ENCODE assay signal across 39 cellular contexts in genomic region chr10:15997313-15997712, GRCh38.
"Had no signal": no experiment of that assay in that cellular context is flagged by ENCODE, and none has a peak within 500 bp of the region (broad histone marks: within the 10 kb centered on the region; RNA-seq: fewer than 3 reads in every experiment).

No MANE protein-coding gene starts in this region.

- H3K27ac ChIP-seq: ascending aorta, cardiac muscle cell, VCaP had no signal

- H3K4me3 ChIP-seq: ascending aorta, cardiac muscle cell had no signal

- H3K36me3 Mint-ChIP-seq: activated CD8-positive, alpha-beta memory T cell treated with anti-CD3 and anti-CD28 coated beads, Interleukin-2, amount 10 ng/mL, durations not matched to agents 7 days and 5 days; activated naive CD4-positive, alpha-beta T cell treated with anti-CD3 and anti-CD28 coated beads, Interleukin-2, amount 10 ng/mL, durations not matched to agents 7 days and 5 days; activated naive CD4-positive, alpha-beta T cell treated with anti-CD3 and anti-CD28 coated beads, Interleukin-2, amount 50 U/mL, for 24 hours; activated naive CD8-positive, alpha-beta T cell; activated naive CD8-positive, alpha-beta T cell treated with anti-CD3 and anti-CD28 coated beads, Interleukin-2, amount 10 ng/mL, durations not matched to agents 7 days and 5 days; brain had no signal

- H3K4me1 ChIP-seq: ascending aorta had no signal

- H3K27me3 Mint-ChIP-seq: activated CD4-positive, alpha-beta memory T cell treated with anti-CD3 and anti-CD28 coated beads, Interleukin-2, amount 10 ng/mL, durations not matched to agents 7 days and 5 days; activated CD4-positive, alpha-beta T cell treated with anti-CD3 and anti-CD28 coated beads, Interleukin-2, amount 10 ng/mL, durations not matched to agents 7 days and 5 days; activated CD8-positive, alpha-beta memory T cell treated with anti-CD3 and anti-CD28 coated beads, Interleukin-2, amount 10 ng/mL, durations not matched to agents 7 days and 5 days; activated naive CD4-positive, alpha-beta T cell treated with anti-CD3 and anti-CD28 coated beads, Interleukin-2, amount 10 ng/mL, durations not matched to agents 7 days and 5 days; activated naive CD8-positive, alpha-beta T cell treated with anti-CD3 and anti-CD28 coated beads, Interleukin-2, amount 10 ng/mL, durations not matched to agents 7 days and 5 days; activated naive CD8-positive, alpha-beta T cell treated with anti-CD3 and anti-CD28 coated beads, Interleukin-2, amount 50 U/mL, for 24 hours; brain; central memory CD8-positive, alpha-beta T cell had no signal

- H3K27ac Mint-ChIP-seq: activated CD4-positive, alpha-beta memory T cell treated with anti-CD3 and anti-CD28 coated beads, Interleukin-2, amount 10 ng/mL, durations not matched to agents 7 days and 5 days; activated CD4-positive, alpha-beta T cell treated with anti-CD3 and anti-CD28 coated beads for 36 hours; activated CD4-positive, alpha-beta T cell treated with anti-CD3 and anti-CD28 coated beads, Interleukin-2, amount 10 ng/mL, durations not matched to agents 7 days and 5 days; activated CD8-positive, alpha-beta memory T cell treated with anti-CD3 and anti-CD28 coated beads, Interleukin-2, amount 10 ng/mL, durations not matched to agents 7 days and 5 days; activated CD8-positive, alpha-beta T cell treated with anti-CD3 and anti-CD28 coated beads, Interleukin-2, amount 10 ng/mL, durations not matched to agents 7 days and 5 days; activated naive CD4-positive, alpha-beta T cell treated with anti-CD3 and anti-CD28 coated beads, Interleukin-2, amount 10 ng/mL, durations not matched to agents 7 days and 5 days; activated naive CD4-positive, alpha-beta T cell treated with anti-CD3 and anti-CD28 coated beads, Interleukin-2, amount 50 U/mL, for 24 hours; activated naive CD8-positive, alpha-beta T cell; activated naive CD8-positive, alpha-beta T cell treated with anti-CD3 and anti-CD28 coated beads, Interleukin-2, amount 10 ng/mL, durations not matched to agents 7 days and 5 days; activated naive CD8-positive, alpha-beta T cell treated with anti-CD3 and anti-CD28 coated beads, Interleukin-2, amount 50 U/mL, for 24 hours; activated T-cell treated with anti-CD3 and anti-CD28 coated beads, Interleukin-2, amount 50 U/mL, for 24 hours; activated T-helper 2 cell treated with anti-CD3 and anti-CD28 coated beads, Interferon-gamma antibody, Interleukin-2, Interleukin-4, amounts not matched to agents 10 μg/mL and 5 μg/mL and 100 μg/mL, durations not matched to agents 14 hours and 24 hours and 36 hours; brain; T-helper 1 cell treated with Interleukin-12 subunit alpha and Interleukin-12 subunit beta and Interleukin-4 antibody, amounts not matched to agents 30 μg/mL and 1 μg/mL, for 36 hours; T-helper 2 cell treated with Interferon-gamma antibody and Interleukin-4, amounts not matched to agents 5 μg/mL and 100 μg/mL, for 36 hours; WTC11 had no signal

- DNase-seq: activated CD4-positive, alpha-beta memory T cell treated with anti-CD3 and anti-CD28 coated beads, Interleukin-2, amount 10 ng/mL, durations not matched to agents 7 days and 5 days; activated CD4-positive, alpha-beta T cell treated with anti-CD3 and anti-CD28 coated beads for 1 hour; activated CD4-positive, alpha-beta T cell treated with anti-CD3 and anti-CD28 coated beads for 36 hours; activated CD4-positive, alpha-beta T cell treated with anti-CD3 and anti-CD28 coated beads for 48 hours; activated CD4-positive, alpha-beta T cell treated with anti-CD3 and anti-CD28 coated beads, Interleukin-2, amount 10 ng/mL, durations not matched to agents 7 days and 5 days; activated CD4-positive, alpha-beta T cell treated with anti-CD3 and anti-CD28 coated beads, Interleukin-2, amount 50 U/mL, for 48 hours; activated CD4-positive, CD25-positive, alpha-beta regulatory T cell; activated CD8-positive, alpha-beta memory T cell treated with anti-CD3 and anti-CD28 coated beads for 24 hours; activated CD8-positive, alpha-beta memory T cell treated with anti-CD3 and anti-CD28 coated beads, Interleukin-2, amount 10 ng/mL, durations not matched to agents 7 days and 5 days; activated CD8-positive, alpha-beta memory T cell treated with anti-CD3 and anti-CD28 coated beads, Interleukin-2, amount 50 U/mL, for 48 hours; activated CD8-positive, alpha-beta T cell treated with anti-CD3 and anti-CD28 coated beads, Interleukin-2, amount 10 ng/mL, durations not matched to agents 7 days and 5 days; activated effector memory CD4-positive, alpha-beta T cell treated with Interleukin-2 at 50 U/mL for 16 hours; activated gamma-delta T cell; activated naive CD4-positive, alpha-beta T cell treated with anti-CD3 and anti-CD28 coated beads, Interleukin-2, amount 10 ng/mL, durations not matched to agents 7 days and 5 days; activated naive CD4-positive, alpha-beta T cell treated with Interleukin-2 at 50 U/mL for 16 hours; activated naive CD8-positive, alpha-beta T cell treated with anti-CD3 and anti-CD28 coated beads, Interleukin-2, amount 10 ng/mL, durations not matched to agents 7 days and 5 days; activated naive CD8-positive, alpha-beta T cell treated with anti-CD3 and anti-CD28 coated beads, Interleukin-2, amount 50 U/mL, for 24 hours; activated T-cell treated with anti-CD3 and anti-CD28 coated beads, Interleukin-2, amount 50 U/mL, for 24 hours; activated T-cell treated with anti-CD3 and anti-CD28 coated beads, Interleukin-2, amount 50 U/mL, for 48 hours; amygdala; anterior cingulate cortex; caudate nucleus; cerebellar nuclear complex; T-helper 2 cell; T-helper 9 cell had no signal

- H3K9me3 Mint-ChIP-seq: activated CD4-positive, alpha-beta memory T cell treated with anti-CD3 and anti-CD28 coated beads, Interleukin-2, amount 10 ng/mL, durations not matched to agents 7 days and 5 days; activated CD4-positive, alpha-beta T cell treated with anti-CD3 and anti-CD28 coated beads, Interleukin-2, amount 10 ng/mL, durations not matched to agents 7 days and 5 days; activated naive CD4-positive, alpha-beta T cell treated with anti-CD3 and anti-CD28 coated beads, Interleukin-2, amount 10 ng/mL, durations not matched to agents 7 days and 5 days; activated naive CD4-positive, alpha-beta T cell treated with anti-CD3 and anti-CD28 coated beads, Interleukin-2, amount 50 U/mL, for 24 hours; activated naive CD8-positive, alpha-beta T cell treated with anti-CD3 and anti-CD28 coated beads, Interleukin-2, amount 50 U/mL, for 24 hours; activated T-helper 2 cell treated with anti-CD3 and anti-CD28 coated beads, Interferon-gamma antibody, Interleukin-2, Interleukin-4, amounts not matched to agents 10 μg/mL and 5 μg/mL and 100 μg/mL, durations not matched to agents 14 hours and 24 hours and 36 hours; central memory CD8-positive, alpha-beta T cell had no signal

- H3K4me1 Mint-ChIP-seq: activated CD4-positive, alpha-beta memory T cell treated with anti-CD3 and anti-CD28 coated beads, Interleukin-2, amount 10 ng/mL, durations not matched to agents 7 days and 5 days; activated CD4-positive, alpha-beta T cell treated with anti-CD3 and anti-CD28 coated beads for 36 hours; activated CD4-positive, alpha-beta T cell treated with anti-CD3 and anti-CD28 coated beads, Interleukin-2, amount 10 ng/mL, durations not matched to agents 7 days and 5 days; activated CD8-positive, alpha-beta memory T cell treated with anti-CD3 and anti-CD28 coated beads, Interleukin-2, amount 10 ng/mL, durations not matched to agents 7 days and 5 days; activated naive CD4-positive, alpha-beta T cell treated with anti-CD3 and anti-CD28 coated beads, Interleukin-2, amount 10 ng/mL, durations not matched to agents 7 days and 5 days; activated naive CD4-positive, alpha-beta T cell treated with anti-CD3 and anti-CD28 coated beads, Interleukin-2, amount 50 U/mL, for 24 hours; activated naive CD8-positive, alpha-beta T cell treated with anti-CD3 and anti-CD28 coated beads, Interleukin-2, amount 10 ng/mL, durations not matched to agents 7 days and 5 days; activated naive CD8-positive, alpha-beta T cell treated with anti-CD3 and anti-CD28 coated beads, Interleukin-2, amount 50 U/mL, for 24 hours; brain; central memory CD8-positive, alpha-beta T cell had no signal

- H3K27me3 ChIP-seq: ascending aorta, cardiac muscle cell had no signal

- FAIRE-seq: bronchial epithelial cell, TTC549 had no signal

- H3K4me3 Mint-ChIP-seq: activated CD4-positive, alpha-beta memory T cell treated with anti-CD3 and anti-CD28 coated beads, Interleukin-2, amount 10 ng/mL, durations not matched to agents 7 days and 5 days; activated CD4-positive, alpha-beta T cell treated with anti-CD3 and anti-CD28 coated beads for 36 hours; activated CD4-positive, alpha-beta T cell treated with anti-CD3 and anti-CD28 coated beads, Interleukin-2, amount 10 ng/mL, durations not matched to agents 7 days and 5 days; activated CD8-positive, alpha-beta memory T cell treated with anti-CD3 and anti-CD28 coated beads, Interleukin-2, amount 10 ng/mL, durations not matched to agents 7 days and 5 days; activated CD8-positive, alpha-beta T cell treated with anti-CD3 and anti-CD28 coated beads, Interleukin-2, amount 10 ng/mL, durations not matched to agents 7 days and 5 days; activated naive CD4-positive, alpha-beta T cell treated with anti-CD3 and anti-CD28 coated beads, Interleukin-2, amount 10 ng/mL, durations not matched to agents 7 days and 5 days; activated naive CD4-positive, alpha-beta T cell treated with anti-CD3 and anti-CD28 coated beads, Interleukin-2, amount 50 U/mL, for 24 hours; activated naive CD8-positive, alpha-beta T cell; activated naive CD8-positive, alpha-beta T cell treated with anti-CD3 and anti-CD28 coated beads, Interleukin-2, amount 10 ng/mL, durations not matched to agents 7 days and 5 days; activated naive CD8-positive, alpha-beta T cell treated with anti-CD3 and anti-CD28 coated beads, Interleukin-2, amount 50 U/mL, for 24 hours; activated T-cell treated with anti-CD3 and anti-CD28 coated beads, Interleukin-2, amount 50 U/mL, for 24 hours; brain; central memory CD8-positive, alpha-beta T cell; T-helper 1 cell treated with Interleukin-12 subunit alpha and Interleukin-12 subunit beta and Interleukin-4 antibody, amounts not matched to agents 30 μg/mL and 1 μg/mL, for 36 hours; T-helper 2 cell treated with Interferon-gamma antibody and Interleukin-4, amounts not matched to agents 5 μg/mL and 100 μg/mL, for 36 hours; WTC11 had no signal

- ATAC-seq: activated CD4-positive, alpha-beta T cell treated with anti-CD3 and anti-CD28 coated beads for 36 hours; activated CD4-positive, CD25-positive, alpha-beta regulatory T cell treated with anti-CD3 and anti-CD28 coated beads, Interleukin-2, amount 50 U/mL, for 24 hours; activated CD8-positive, alpha-beta memory T cell treated with anti-CD3 and anti-CD28 coated beads, Interleukin-2, amount 10 ng/mL, durations not matched to agents 7 days and 5 days; activated CD8-positive, alpha-beta T cell treated with anti-CD3 and anti-CD28 coated beads, Interleukin-2, amount 10 ng/mL, durations not matched to agents 7 days and 5 days; activated naive CD8-positive, alpha-beta T cell treated with anti-CD3 and anti-CD28 coated beads, Interleukin-2, amount 50 U/mL, for 24 hours; WTC11 had no signal

- H3K9me3 ChIP-seq: ascending aorta had no signal

- H3K36me3 ChIP-seq: ascending aorta, cardiac muscle cell had no signal
